8 cellular contexts compared by ENCODE assay signal in genomic region chr21:18041012-18041411, GRCh38.
DNase-seq lines count a peak whose midpoint lies in the region; ATAC-seq and TF ChIP-seq lines count a peak whose summit lies in the region.

No MANE protein-coding gene starts in this region.

- no peaks in the 10 kb centered on the region for H3K79me2 ChIP-seq in neural cell (replicated peaks; ENCODE audit: insufficient read depth, low read length)

- H4K20me1 ChIP-seq in neural cell (ENCODE audit: insufficient read depth): no peaks in the 10 kb centered on the region

- H3K4me1 ChIP-seq in cardiac muscle cell (ENCODE audit: low read depth) (no peaks in the 10 kb centered on the region), right atrium auricular region (no peaks in the 10 kb centered on the region), colonic mucosa (no peaks in the 10 kb centered on the region)

- no peak overlapping the region for H3K4me3 ChIP-seq in cardiac muscle cell
- H3K4me3 ChIP-seq in right atrium auricular region: no peak overlapping the region
- H3K4me3 ChIP-seq in astrocyte of the spinal cord (ENCODE audit: low read depth, low read length): no peak overlapping the region
- no peak overlapping the region for H3K4me3 ChIP-seq in neural cell (ENCODE audit: low read length)
- H3K4me3 ChIP-seq in colonic mucosa: no peak overlapping the region

- peak; percentile 74 for TF ChIP-seq RAD21 in neural cell (conservative IDR thresholded peaks at IDR 0.05)

- H3K9me3 ChIP-seq in cardiac muscle cell (ENCODE audit: low read depth) (no peaks in the 10 kb centered on the region), right atrium auricular region (no peaks in the 10 kb centered on the region), neural cell (ENCODE audit: low read length) (no peaks in the 10 kb centered on the region), colonic mucosa (no peaks in the 10 kb centered on the region)

- no peaks in the 10 kb centered on the region for H3K9me2 ChIP-seq in neural cell (ENCODE audit: insufficient read depth, low read length)

- no peak overlapping the region for H3K9ac ChIP-seq in neural cell (ENCODE audit: low read length)
- H3K9ac ChIP-seq in colonic mucosa (ENCODE audit: low read depth in 2 of 2, low read length in 2 of 2): no peak overlapping the region

- no peak for TF ChIP-seq EP300 in neural cell (conservative IDR thresholded peaks at IDR 0.05; ENCODE audit: poor library complexity, severe bottlenecking)

- peak; percentile 8 to 56 for DNase-seq in cardiac muscle cell (ENCODE audit: low read depth in 1 of 2, low spot score in 1 of 2)
- DNase-seq in right atrium auricular region (ENCODE audit: low spot score): no peak
- DNase-seq in NCI-H2081 (lab: John Stamatoyannopoulos, UW): peak; percentile 49 to 58
- DNase-seq in astrocyte of the spinal cord (ENCODE audit: low read depth, low spot score): peak; percentile 22
- no peak for DNase-seq in HPDE6-E6E7 (ENCODE audit: extremely low spot score)
- no peak for DNase-seq in colonic mucosa

- H3K27ac ChIP-seq in cardiac muscle cell (no peak overlapping the region), right atrium auricular region (no peak overlapping the region), neural cell (ENCODE audit: low read length) (no peak overlapping the region), colonic mucosa (no peak overlapping the region)

- H3K4me2 ChIP-seq in neural cell (ENCODE audit: low read length): no peak overlapping the region

- intact Hi-C loops in colonic mucosa (cut with DNase I): no loop called here

- TF ChIP-seq CTCF in cardiac muscle cell (IDR thresholded peaks at IDR 0.05; ENCODE audit: low read depth, low read length): peak; percentile 14
- peak in 1 of 2 donors; percentile 57 for TF ChIP-seq CTCF in right atrium auricular region (IDR thresholded peaks at IDR 0.05)
- TF ChIP-seq CTCF in astrocyte of the spinal cord (IDR thresholded peaks at IDR 0.05; ENCODE audit: low read depth, low read length): peak; percentile 53
- TF ChIP-seq CTCF in neural cell (IDR thresholded peaks at IDR 0.05; ENCODE audit: poor library complexity, severe bottlenecking): peak; percentile 71
- TF ChIP-seq CTCF in colonic mucosa (IDR thresholded peaks at IDR 0.05): no peak

- no peak for ATAC-seq in HG02981 (IDR thresholded peaks at IDR 0.05; ENCODE audit: unreplicated experiment)

- no peak overlapping the region for H2AFZ ChIP-seq in neural cell (ENCODE audit: low read depth, low read length)

- H3K36me3 ChIP-seq in cardiac muscle cell (no peaks in the 10 kb centered on the region), right atrium auricular region (no peaks in the 10 kb centered on the region), neural cell (ENCODE audit: insufficient read depth, low read length) (no peaks in the 10 kb centered on the region), colonic mucosa (no peaks in the 10 kb centered on the region)

- H3F3A ChIP-seq in neural cell (ENCODE audit: insufficient read depth, low read length, poor library complexity, severe bottlenecking): no peaks in the 10 kb centered on the region

- H3K27me3 ChIP-seq in cardiac muscle cell (no peaks in the 10 kb centered on the region), right atrium auricular region (no peaks in the 10 kb centered on the region), neural cell (ENCODE audit: insufficient read depth, low read depth, low read length) (no peaks in the 10 kb centered on the region), colonic mucosa (no peaks in the 10 kb centered on the region)

- in situ Hi-C loops in astrocyte of the spinal cord (cut with HindIII; ENCODE audit: low sequenced_read_pairs): no loop called here

TF ChIP-seq in neural cell, 6 proteins besides CTCF, POLR2A, EP300 and RAD21:
- peak; percentile 74 for TF ChIP-seq SMC3 (conservative IDR thresholded peaks at IDR 0.05; ENCODE audit: poor library complexity)
- TF ChIP-seq MXI1 (conservative IDR thresholded peaks at IDR 0.05; ENCODE audit: poor library complexity, severe bottlenecking): no peak
TF ChIP-seq in neural cell: peak in this region for 1.

Comparison
In these comparisons a context has a peak if more than half of its experiments do, and no peak if none do; other contexts are left out.
1. DNase-seq: peak in cardiac muscle cell (2 of 2), NCI-H2081 (2 of 2) and astrocyte of the spinal cord (single experiment); none in right atrium auricular region (single experiment), HPDE6-E6E7 (single experiment) and colonic mucosa (single experiment).